Comparison of ENCODE assay signal across 1 cellular context in the genomic region with DNA sequence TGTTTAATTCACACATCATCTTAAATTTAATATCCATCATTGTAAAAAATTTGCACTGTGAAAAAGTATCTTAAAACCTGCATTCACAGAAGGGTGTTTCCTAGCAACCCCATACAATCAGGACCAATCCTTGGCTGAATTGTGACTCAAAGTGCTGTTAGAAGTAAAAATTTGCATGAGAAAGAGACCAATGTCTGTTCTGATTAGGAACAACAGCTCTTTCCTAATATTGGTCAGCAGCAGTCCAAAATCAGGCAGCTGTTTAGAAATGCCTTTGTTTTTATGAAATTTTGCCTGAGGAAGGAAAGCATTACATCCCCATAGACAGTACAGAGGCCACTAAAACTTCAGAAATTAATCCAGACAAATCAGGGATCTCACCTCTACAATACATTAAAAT.
TF ChIP-seq lines count a peak whose summit lies in the region.

No MANE protein-coding gene starts in this region.

TF ChIP-seq in H1, 55 proteins besides CTCF, POLR2A, EP300 and RAD21 (continued from another document):
- TF ChIP-seq, protein P1, sequence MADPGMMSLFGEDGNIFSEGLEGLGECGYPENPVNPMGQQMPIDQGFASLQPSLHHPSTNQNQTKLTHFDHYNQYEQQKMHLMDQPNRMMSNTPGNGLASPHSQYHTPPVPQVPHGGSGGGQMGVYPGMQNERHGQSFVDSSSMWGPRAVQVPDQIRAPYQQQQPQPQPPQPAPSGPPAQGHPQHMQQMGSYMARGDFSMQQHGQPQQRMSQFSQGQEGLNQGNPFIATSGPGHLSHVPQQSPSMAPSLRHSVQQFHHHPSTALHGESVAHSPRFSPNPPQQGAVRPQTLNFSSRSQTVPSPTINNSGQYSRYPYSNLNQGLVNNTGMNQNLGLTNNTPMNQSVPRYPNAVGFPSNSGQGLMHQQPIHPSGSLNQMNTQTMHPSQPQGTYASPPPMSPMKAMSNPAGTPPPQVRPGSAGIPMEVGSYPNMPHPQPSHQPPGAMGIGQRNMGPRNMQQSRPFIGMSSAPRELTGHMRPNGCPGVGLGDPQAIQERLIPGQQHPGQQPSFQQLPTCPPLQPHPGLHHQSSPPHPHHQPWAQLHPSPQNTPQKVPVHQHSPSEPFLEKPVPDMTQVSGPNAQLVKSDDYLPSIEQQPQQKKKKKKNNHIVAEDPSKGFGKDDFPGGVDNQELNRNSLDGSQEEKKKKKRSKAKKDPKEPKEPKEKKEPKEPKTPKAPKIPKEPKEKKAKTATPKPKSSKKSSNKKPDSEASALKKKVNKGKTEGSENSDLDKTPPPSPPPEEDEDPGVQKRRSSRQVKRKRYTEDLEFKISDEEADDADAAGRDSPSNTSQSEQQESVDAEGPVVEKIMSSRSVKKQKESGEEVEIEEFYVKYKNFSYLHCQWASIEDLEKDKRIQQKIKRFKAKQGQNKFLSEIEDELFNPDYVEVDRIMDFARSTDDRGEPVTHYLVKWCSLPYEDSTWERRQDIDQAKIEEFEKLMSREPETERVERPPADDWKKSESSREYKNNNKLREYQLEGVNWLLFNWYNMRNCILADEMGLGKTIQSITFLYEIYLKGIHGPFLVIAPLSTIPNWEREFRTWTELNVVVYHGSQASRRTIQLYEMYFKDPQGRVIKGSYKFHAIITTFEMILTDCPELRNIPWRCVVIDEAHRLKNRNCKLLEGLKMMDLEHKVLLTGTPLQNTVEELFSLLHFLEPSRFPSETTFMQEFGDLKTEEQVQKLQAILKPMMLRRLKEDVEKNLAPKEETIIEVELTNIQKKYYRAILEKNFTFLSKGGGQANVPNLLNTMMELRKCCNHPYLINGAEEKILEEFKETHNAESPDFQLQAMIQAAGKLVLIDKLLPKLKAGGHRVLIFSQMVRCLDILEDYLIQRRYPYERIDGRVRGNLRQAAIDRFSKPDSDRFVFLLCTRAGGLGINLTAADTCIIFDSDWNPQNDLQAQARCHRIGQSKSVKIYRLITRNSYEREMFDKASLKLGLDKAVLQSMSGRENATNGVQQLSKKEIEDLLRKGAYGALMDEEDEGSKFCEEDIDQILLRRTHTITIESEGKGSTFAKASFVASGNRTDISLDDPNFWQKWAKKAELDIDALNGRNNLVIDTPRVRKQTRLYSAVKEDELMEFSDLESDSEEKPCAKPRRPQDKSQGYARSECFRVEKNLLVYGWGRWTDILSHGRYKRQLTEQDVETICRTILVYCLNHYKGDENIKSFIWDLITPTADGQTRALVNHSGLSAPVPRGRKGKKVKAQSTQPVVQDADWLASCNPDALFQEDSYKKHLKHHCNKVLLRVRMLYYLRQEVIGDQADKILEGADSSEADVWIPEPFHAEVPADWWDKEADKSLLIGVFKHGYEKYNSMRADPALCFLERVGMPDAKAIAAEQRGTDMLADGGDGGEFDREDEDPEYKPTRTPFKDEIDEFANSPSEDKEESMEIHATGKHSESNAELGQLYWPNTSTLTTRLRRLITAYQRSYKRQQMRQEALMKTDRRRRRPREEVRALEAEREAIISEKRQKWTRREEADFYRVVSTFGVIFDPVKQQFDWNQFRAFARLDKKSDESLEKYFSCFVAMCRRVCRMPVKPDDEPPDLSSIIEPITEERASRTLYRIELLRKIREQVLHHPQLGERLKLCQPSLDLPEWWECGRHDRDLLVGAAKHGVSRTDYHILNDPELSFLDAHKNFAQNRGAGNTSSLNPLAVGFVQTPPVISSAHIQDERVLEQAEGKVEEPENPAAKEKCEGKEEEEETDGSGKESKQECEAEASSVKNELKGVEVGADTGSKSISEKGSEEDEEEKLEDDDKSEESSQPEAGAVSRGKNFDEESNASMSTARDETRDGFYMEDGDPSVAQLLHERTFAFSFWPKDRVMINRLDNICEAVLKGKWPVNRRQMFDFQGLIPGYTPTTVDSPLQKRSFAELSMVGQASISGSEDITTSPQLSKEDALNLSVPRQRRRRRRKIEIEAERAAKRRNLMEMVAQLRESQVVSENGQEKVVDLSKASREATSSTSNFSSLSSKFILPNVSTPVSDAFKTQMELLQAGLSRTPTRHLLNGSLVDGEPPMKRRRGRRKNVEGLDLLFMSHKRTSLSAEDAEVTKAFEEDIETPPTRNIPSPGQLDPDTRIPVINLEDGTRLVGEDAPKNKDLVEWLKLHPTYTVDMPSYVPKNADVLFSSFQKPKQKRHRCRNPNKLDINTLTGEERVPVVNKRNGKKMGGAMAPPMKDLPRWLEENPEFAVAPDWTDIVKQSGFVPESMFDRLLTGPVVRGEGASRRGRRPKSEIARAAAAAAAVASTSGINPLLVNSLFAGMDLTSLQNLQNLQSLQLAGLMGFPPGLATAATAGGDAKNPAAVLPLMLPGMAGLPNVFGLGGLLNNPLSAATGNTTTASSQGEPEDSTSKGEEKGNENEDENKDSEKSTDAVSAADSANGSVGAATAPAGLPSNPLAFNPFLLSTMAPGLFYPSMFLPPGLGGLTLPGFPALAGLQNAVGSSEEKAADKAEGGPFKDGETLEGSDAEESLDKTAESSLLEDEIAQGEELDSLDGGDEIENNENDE (IDR thresholded peaks at IDR 0.05; ENCODE audit: insufficient replicate concordance, low read length), result peak; percentile 26
- TF ChIP-seq TCF12 (IDR thresholded peaks at IDR 0.05; ENCODE audit: low read depth, low read length) (no peak), POU5F1 (IDR thresholded peaks at IDR 0.05; ENCODE audit: low read depth, low read length) (peak; percentile 79; the same call in 1 of the 2 replicates), CTBP2 (IDR thresholded peaks at IDR 0.05; ENCODE audit: borderline replicate concordance, insufficient read depth, insufficient read length, low read length) (no peak), RNF2 (IDR thresholded peaks at IDR 0.05; ENCODE audit: borderline replicate concordance, low read depth, low read length, missing control alignments, poor library complexity, severe bottlenecking) (no peak), EZH2 (IDR thresholded peaks at IDR 0.05; ENCODE audit: low read depth, low read length, severe bottlenecking) (no peak), JUND (IDR thresholded peaks at IDR 0.05; ENCODE audit: low read length) (no peak), NANOG (IDR thresholded peaks at IDR 0.05; ENCODE audit: insufficient read depth, low read depth, low read length, poor library complexity, severe bottlenecking) (peak; percentile 62), TEAD4 (IDR thresholded peaks at IDR 0.05; ENCODE audit: low read depth, low read length) (no peak), BRCA1 (IDR thresholded peaks at IDR 0.05; ENCODE audit: low read depth, low read length) (no peak), CHD1 (IDR thresholded peaks at IDR 0.05; ENCODE audit: low read depth, low read length) (no peak), KDM5A (IDR thresholded peaks at IDR 0.05; ENCODE audit: low read length) (no peak), SRF (IDR thresholded peaks at IDR 0.05; ENCODE audit: low read depth, low read length) (no peak), CREB1 (IDR thresholded peaks at IDR 0.05) (no peak), SIN3A (conservative IDR thresholded peaks at IDR 0.05 in 1 of 2, IDR thresholded peaks at IDR 0.05 in 1 of 2; ENCODE audit: low read depth in 1 of 2, low read length in 2 of 2) (no peak)
- TF ChIP-seq, protein P2, sequence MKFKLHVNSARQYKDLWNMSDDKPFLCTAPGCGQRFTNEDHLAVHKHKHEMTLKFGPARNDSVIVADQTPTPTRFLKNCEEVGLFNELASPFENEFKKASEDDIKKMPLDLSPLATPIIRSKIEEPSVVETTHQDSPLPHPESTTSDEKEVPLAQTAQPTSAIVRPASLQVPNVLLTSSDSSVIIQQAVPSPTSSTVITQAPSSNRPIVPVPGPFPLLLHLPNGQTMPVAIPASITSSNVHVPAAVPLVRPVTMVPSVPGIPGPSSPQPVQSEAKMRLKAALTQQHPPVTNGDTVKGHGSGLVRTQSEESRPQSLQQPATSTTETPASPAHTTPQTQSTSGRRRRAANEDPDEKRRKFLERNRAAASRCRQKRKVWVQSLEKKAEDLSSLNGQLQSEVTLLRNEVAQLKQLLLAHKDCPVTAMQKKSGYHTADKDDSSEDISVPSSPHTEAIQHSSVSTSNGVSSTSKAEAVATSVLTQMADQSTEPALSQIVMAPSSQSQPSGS (IDR thresholded peaks at IDR 0.05; ENCODE audit: low read length), result no peak
